8 cellular contexts compared by ENCODE assay signal in genomic region chr15:32615051-32615870, GRCh38. TPM values are rescaled to one million over a fixed set of nuclear protein-coding genes. Genes with fewer than 3 reads are reported as not detected.
DNase-seq lines count a peak whose midpoint lies in the region; ATAC-seq and TF ChIP-seq lines count a peak whose summit lies in the region.
"Not testable (repeated sequence)": the region's sequence is repeated elsewhere in the genome, so short reads cannot be mapped to it uniquely, and the experiment has no call there.

Gene ARHGAP11A, plus strand, starts transcription at chr15:32615504. Its CDS starts 708 bp downstream, at chr15:32616212.

- H3K36me3 ChIP-seq in right atrium auricular region, ovary: not testable (repeated sequence)

- H3K4me3 ChIP-seq in right atrium auricular region (peak within 1 kb of the TSS; percentile 43 to 57), ovary (peak within 1 kb of the TSS; percentile 44)

- peak; percentile 69 for ATAC-seq in GM21619 (IDR thresholded peaks at IDR 0.05; ENCODE audit: unreplicated experiment)
- peak; percentile 87 to 89 for ATAC-seq in activated CD4-positive, CD25-positive, alpha-beta regulatory T cell treated with anti-CD3 and anti-CD28 coated beads, Interleukin-2, amount 50 U/mL, for 24 hours

- WGBS in ovary, 3 donors, result 0 to 1% (median 1%) methylated on average over 24 to 36 of the region's 43 CpGs

- DNase-seq in EL (peak; percentile 82), HS-27A (ENCODE audit: low read depth) (peak; percentile 90), brain pericyte (ENCODE audit: low read depth, low spot score) (peak; percentile 63), right atrium auricular region (ENCODE audit: low spot score) (peak; percentile 77), ovary (peak; percentile 74 to 85 (median 82))

- H3K4me1 Mint-ChIP-seq in stimulated activated naive CD8-positive, alpha-beta T cell treated with anti-CD3 and anti-CD28 coated beads, Interleukin-15, Interleukin-2, amounts not matched to agents 100 ng/mL and 50 ng/mL, for 24 hours (ENCODE audit: low read depth), result peaks cover 18% of the 10 kb centered on the region

- intact Hi-C loops in ovary (cut with DNase I), result not testable (repeated sequence)

- H3K27me3 ChIP-seq in right atrium auricular region, ovary: not testable (repeated sequence)

- not testable (repeated sequence) for TF ChIP-seq POLR2A in ovary (IDR thresholded peaks at IDR 0.05)

- TF ChIP-seq EP300 in ovary (IDR thresholded peaks at IDR 0.05), result not testable (repeated sequence)

- H3K9me3 ChIP-seq in right atrium auricular region, ovary: not testable (repeated sequence)

- H3K27ac ChIP-seq in right atrium auricular region (peak within 1 kb of the TSS; percentile 78 to 80), ovary (peak within 1 kb of the TSS in 1 of 2 donors; percentile 87)

- peaks cover 13% of the 10 kb centered on the region for H3K36me3 Mint-ChIP-seq in stimulated activated naive CD8-positive, alpha-beta T cell treated with anti-CD3 and anti-CD28 coated beads, Interleukin-15, Interleukin-2, amounts not matched to agents 100 ng/mL and 50 ng/mL, for 24 hours (ENCODE audit: low read depth)

- not testable (repeated sequence) for H3K9me3 Mint-ChIP-seq in stimulated activated naive CD8-positive, alpha-beta T cell treated with anti-CD3 and anti-CD28 coated beads, Interleukin-15, Interleukin-2, amounts not matched to agents 100 ng/mL and 50 ng/mL, for 24 hours

- H3K27me3 Mint-ChIP-seq in stimulated activated naive CD8-positive, alpha-beta T cell treated with anti-CD3 and anti-CD28 coated beads, Interleukin-15, Interleukin-2, amounts not matched to agents 100 ng/mL and 50 ng/mL, for 24 hours, result not testable (repeated sequence)

- not testable (repeated sequence) for H3K4me1 ChIP-seq in right atrium auricular region; ovary (ENCODE audit: insufficient read depth)

- H3K27ac Mint-ChIP-seq in stimulated activated naive CD8-positive, alpha-beta T cell treated with anti-CD3 and anti-CD28 coated beads, Interleukin-15, Interleukin-2, amounts not matched to agents 100 ng/mL and 50 ng/mL, for 24 hours, result peak within 1 kb of the TSS; percentile 90

- peak within 1 kb of the TSS; percentile 94 for H3K4me3 Mint-ChIP-seq in stimulated activated naive CD8-positive, alpha-beta T cell treated with anti-CD3 and anti-CD28 coated beads, Interleukin-15, Interleukin-2, amounts not matched to agents 100 ng/mL and 50 ng/mL, for 24 hours

- not testable (repeated sequence) for TF ChIP-seq CTCF in right atrium auricular region (IDR thresholded peaks at IDR 0.05); ovary (IDR thresholded peaks at IDR 0.05)

RNA-seq across cellular contexts. Expression of gene ARHGAP11A, which starts in this region (rescaled TPM):
- 1 to 10 TPM; 1.0 to 2.3 TPM for total RNA-seq in right atrium auricular region
- 1 to 10 TPM in 5 of 7 donors, under 1 TPM in 2; 0.48 to 3.1 (median 1.1) TPM for total RNA-seq in ovary
- 1 to 10 TPM in 1 of 2 donors, under 1 TPM in 1; 0.84 to 1.7 TPM for polyA plus RNA-seq in ovary
